In the genomic region with DNA sequence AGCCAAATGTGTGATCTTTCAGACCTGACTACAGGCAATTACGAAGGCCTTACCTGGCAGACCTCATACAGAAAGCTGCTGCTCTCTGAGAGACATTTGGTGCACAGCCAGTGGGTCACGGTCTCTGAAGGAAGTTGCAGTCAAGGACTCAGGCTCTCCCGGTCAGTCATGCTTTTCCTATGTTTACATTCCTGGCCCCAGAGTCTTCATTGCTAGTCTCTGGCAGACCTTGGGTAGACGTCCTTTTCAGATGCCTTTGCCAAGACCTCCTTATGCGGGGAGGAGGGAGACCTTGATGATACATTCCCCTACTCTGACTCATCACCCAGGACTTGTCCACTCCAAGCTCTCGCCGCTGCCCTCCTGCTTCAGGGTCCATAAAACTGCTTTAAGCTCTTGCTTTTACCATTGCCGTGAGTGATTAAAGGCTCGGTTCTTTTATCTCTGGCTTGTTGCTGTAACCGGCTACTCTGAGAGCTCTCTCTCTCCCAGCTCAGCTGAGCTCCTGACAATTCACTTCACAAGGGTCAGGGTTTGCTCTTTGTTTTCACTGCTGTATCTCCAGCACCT, we compare ENCODE assay signal across 9 cellular contexts.
DNase-seq lines count a peak whose midpoint lies in the region; ATAC-seq, FAIRE-seq and TF ChIP-seq lines count a peak whose summit lies in the region.
"Had no signal": no experiment of that assay in that cellular context is flagged by ENCODE, and none has a peak within 500 bp of the region (broad histone marks: within the 10 kb centered on the region; RNA-seq: fewer than 3 reads in every experiment).

No MANE protein-coding gene starts in this region.

- H3K4me3 ChIP-seq in bronchial epithelial cell (ENCODE audit: low read depth, low read length) (no peak overlapping the region), HepG2 (replicated peaks in 1 of 3; ENCODE audit: insufficient read depth in 1 of 3, low read depth in 2 of 3, low read length in 3 of 3) (peak overlapping the region in 1 of 3 experiments; percentile 9; a peak in 1 of 6 replicates)

- H3K36me3 ChIP-seq in bronchial epithelial cell (ENCODE audit: control insufficient read depth, insufficient read depth, low read length) (no peaks in the 10 kb centered on the region), HepG2 (replicated peaks in 1 of 2; ENCODE audit: control insufficient read depth in 1 of 2, insufficient read depth in 2 of 2, low read length in 2 of 2) (no peaks in the 10 kb centered on the region)

- H3K4me1 Mint-ChIP-seq in naive thymus-derived CD8-positive, alpha-beta T cell: peaks cover 0 to 3% (median 0%) of the 10 kb centered on the region in 4 donors

- FAIRE-seq in bronchial epithelial cell (lab: Jason Lieb, UNC): peak; percentile 75
- FAIRE-seq in HepG2 (lab: Jason Lieb, UNC): peak; percentile 85
- FAIRE-seq in urothelium cell line (lab: Jason Lieb, UNC): peak; percentile 63
- FAIRE-seq: A204.1 had no signal

- TF ChIP-seq POLR2A in HepG2 (IDR thresholded peaks at IDR 0.05; ENCODE audit: insufficient read depth in 1 of 2, low read depth in 2 of 2, low read length in 2 of 2): no peak

- no peak for TF ChIP-seq RAD21 in HepG2 (CRISPR knock-in tag; IDR thresholded peaks at IDR 0.05)

- H3K9me3 ChIP-seq in HepG2 (ENCODE audit: low read length): no peaks in the 10 kb centered on the region

- in situ Hi-C loops in HepG2 (cut with HindIII; ENCODE audit: extremely low pct_ligation_motif_present, low pct_unique_long_range_greater_than_20kb): no loop called here

- CTCF ChIA-PET in HepG2 (lab: Yijun Ruan, JAX; ENCODE audit: low intra/inter-chr PET ratio, low total read pairs): no interaction called here

- H3K27me3 ChIP-seq in bronchial epithelial cell (ENCODE audit: control insufficient read depth, insufficient read depth, low read length): no peaks in the 10 kb centered on the region
- no peaks in the 10 kb centered on the region; a peak in 2 of 5 replicates for H3K27me3 ChIP-seq in HepG2 (ENCODE audit: control insufficient read depth in 1 of 2, insufficient read depth in 2 of 2, low read length in 2 of 2)

- no TSS peak for BruUV-seq in HepG2 (replicated peaks; lab: Mats Ljungman, UMichigan)

- no peak overlapping the region for H3K4me3 Mint-ChIP-seq in naive thymus-derived CD8-positive, alpha-beta T cell

- peak overlapping the region; percentile 0 for H2AFZ ChIP-seq in HepG2 (ENCODE audit: low read length)

- intact Hi-C loops in HepG2 (cut with micrococcal nuclease; ENCODE audit: unreplicated experiment): no loop called here

- H4K20me1 ChIP-seq in HepG2 (ENCODE audit: insufficient read depth, low read length): no peaks in the 10 kb centered on the region

- TF ChIP-seq EP300 in HepG2 (IDR thresholded peaks at IDR 0.05; ENCODE audit: low read depth in 2 of 2, low read length in 2 of 2) (no peak), HepG2 (CRISPR knock-in tag; IDR thresholded peaks at IDR 0.05; ENCODE audit: borderline replicate concordance) (no peak)

- POLR2A ChIA-PET in HepG2 (lab: Yijun Ruan, JAX): interaction anchor here (0.9 to 2.3 kb wide), 5 partner anchors 12 to 84 kb away, joined by 3 to 14 read pairs (median 4); a partner anchor contains a TSS
- POLR2A ChIA-PET in naive thymus-derived CD8-positive, alpha-beta T cell (lab: Charles Lee): no interaction called here

- DNase-seq in NCI-H82 (lab: John Stamatoyannopoulos, UW) (peak; percentile 21), NCI-H82 treated with DMSO at 0.1 percent for 48 hours (lab: John Stamatoyannopoulos, UW; ENCODE audit: unreplicated experiment) (no peak), bronchial epithelial cell (ENCODE audit: low read depth) (peak; percentile 87), HepG2 (ENCODE audit: low spot score) (peak; percentile 77), urothelium cell line (ENCODE audit: low spot score) (peak; percentile 94)
- DNase-seq in naive thymus-derived CD8-positive, alpha-beta T cell: no peak

- ATAC-seq in HepG2: peak; percentile 89
- ATAC-seq in naive thymus-derived CD8-positive, alpha-beta T cell: no peak
- no peak for ATAC-seq in HG03280 (IDR thresholded peaks at IDR 0.05; ENCODE audit: unreplicated experiment)
- ATAC-seq in GM19455 (IDR thresholded peaks at IDR 0.05; ENCODE audit: unreplicated experiment): no peak

- peaks cover 26% of the 10 kb centered on the region for H3K4me1 ChIP-seq in HepG2 (ENCODE audit: insufficient read depth, low read length)

- TF ChIP-seq CTCF in bronchial epithelial cell (IDR thresholded peaks at IDR 0.05; ENCODE audit: insufficient read depth, low read length, severe bottlenecking): no peak
- no peak for TF ChIP-seq CTCF in HepG2 (CRISPR knock-in tag; IDR thresholded peaks at IDR 0.05)

- H3K27ac ChIP-seq in HepG2 (ENCODE audit: extremely low read length, insufficient read depth, low read length): no peak overlapping the region

- peak overlapping the region; percentile 56 for H3K4me2 ChIP-seq in HepG2 (ENCODE audit: low read depth, low read length)

- H3K36me3 Mint-ChIP-seq in naive thymus-derived CD8-positive, alpha-beta T cell: peaks cover 0 to 11% (median 9%) of the 10 kb centered on the region in 3 donors

- H3K27me3 Mint-ChIP-seq in naive thymus-derived CD8-positive, alpha-beta T cell: no peaks in the 10 kb centered on the region

- WGBS in HepG2 (ENCODE audit: low lambda C conversion rate): 3% methylated on average over 10 of the region's 10 CpGs

- H3K27ac Mint-ChIP-seq in naive thymus-derived CD8-positive, alpha-beta T cell: peak overlapping the region in 1 of 10 donors; percentile 50

- no peaks in the 10 kb centered on the region for H3K9me3 Mint-ChIP-seq in naive thymus-derived CD8-positive, alpha-beta T cell

- no peak overlapping the region for H3K9ac ChIP-seq in HepG2 (ENCODE audit: insufficient read depth, low read depth, low read length)

- H3K79me2 ChIP-seq in HepG2 (ENCODE audit: insufficient read depth, low read length): no peaks in the 10 kb centered on the region

TF ChIP-seq in HepG2, 621 proteins besides CTCF, POLR2A, EP300 and RAD21 (continues in another document):
- TF ChIP-seq BCL6 (CRISPR knock-in tag; IDR thresholded peaks at IDR 0.05) (peak; percentile 11; the same call in 1 of the 2 replicates), TCF7 (IDR thresholded peaks at IDR 0.05; ENCODE audit: low read depth) (peak; percentile 52; the same call in 1 of the 2 replicates), KLF16 (CRISPR knock-in tag; IDR thresholded peaks at IDR 0.05) (0 out of 4 replicates have a peak, but pooled peaks of 1 of the 2 experiments have one; percentile 31), ZKSCAN5 (CRISPR knock-in tag; IDR thresholded peaks at IDR 0.05) (no peak), RORA (CRISPR knock-in tag; IDR thresholded peaks at IDR 0.05) (no peak), MED1 (CRISPR knock-in tag; IDR thresholded peaks at IDR 0.05) (0 out of 2 replicates have a peak, but pooled peaks have one; percentile 7)
- TF ChIP-seq, protein P1, sequence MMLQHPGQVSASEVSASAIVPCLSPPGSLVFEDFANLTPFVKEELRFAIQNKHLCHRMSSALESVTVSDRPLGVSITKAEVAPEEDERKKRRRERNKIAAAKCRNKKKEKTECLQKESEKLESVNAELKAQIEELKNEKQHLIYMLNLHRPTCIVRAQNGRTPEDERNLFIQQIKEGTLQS (CRISPR knock-in tag; IDR thresholded peaks at IDR 0.05): peak; percentile 87
- TF ChIP-seq, protein P2, sequence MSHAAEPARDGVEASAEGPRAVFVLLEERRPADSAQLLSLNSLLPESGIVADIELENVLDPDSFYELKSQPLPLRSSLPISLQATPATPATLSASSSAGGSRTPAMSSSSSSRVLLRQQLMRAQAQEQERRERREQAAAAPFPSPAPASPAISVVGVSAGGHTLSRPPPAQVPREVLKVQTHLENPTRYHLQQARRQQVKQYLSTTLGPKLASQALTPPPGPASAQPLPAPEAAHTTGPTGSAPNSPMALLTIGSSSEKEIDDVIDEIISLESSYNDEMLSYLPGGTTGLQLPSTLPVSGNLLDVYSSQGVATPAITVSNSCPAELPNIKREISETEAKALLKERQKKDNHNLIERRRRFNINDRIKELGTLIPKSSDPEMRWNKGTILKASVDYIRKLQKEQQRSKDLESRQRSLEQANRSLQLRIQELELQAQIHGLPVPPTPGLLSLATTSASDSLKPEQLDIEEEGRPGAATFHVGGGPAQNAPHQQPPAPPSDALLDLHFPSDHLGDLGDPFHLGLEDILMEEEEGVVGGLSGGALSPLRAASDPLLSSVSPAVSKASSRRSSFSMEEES (CRISPR knock-in tag; IDR thresholded peaks at IDR 0.05): 0 out of 2 replicates have a peak, but pooled peaks have one; percentile 29
- TF ChIP-seq, protein P3, sequence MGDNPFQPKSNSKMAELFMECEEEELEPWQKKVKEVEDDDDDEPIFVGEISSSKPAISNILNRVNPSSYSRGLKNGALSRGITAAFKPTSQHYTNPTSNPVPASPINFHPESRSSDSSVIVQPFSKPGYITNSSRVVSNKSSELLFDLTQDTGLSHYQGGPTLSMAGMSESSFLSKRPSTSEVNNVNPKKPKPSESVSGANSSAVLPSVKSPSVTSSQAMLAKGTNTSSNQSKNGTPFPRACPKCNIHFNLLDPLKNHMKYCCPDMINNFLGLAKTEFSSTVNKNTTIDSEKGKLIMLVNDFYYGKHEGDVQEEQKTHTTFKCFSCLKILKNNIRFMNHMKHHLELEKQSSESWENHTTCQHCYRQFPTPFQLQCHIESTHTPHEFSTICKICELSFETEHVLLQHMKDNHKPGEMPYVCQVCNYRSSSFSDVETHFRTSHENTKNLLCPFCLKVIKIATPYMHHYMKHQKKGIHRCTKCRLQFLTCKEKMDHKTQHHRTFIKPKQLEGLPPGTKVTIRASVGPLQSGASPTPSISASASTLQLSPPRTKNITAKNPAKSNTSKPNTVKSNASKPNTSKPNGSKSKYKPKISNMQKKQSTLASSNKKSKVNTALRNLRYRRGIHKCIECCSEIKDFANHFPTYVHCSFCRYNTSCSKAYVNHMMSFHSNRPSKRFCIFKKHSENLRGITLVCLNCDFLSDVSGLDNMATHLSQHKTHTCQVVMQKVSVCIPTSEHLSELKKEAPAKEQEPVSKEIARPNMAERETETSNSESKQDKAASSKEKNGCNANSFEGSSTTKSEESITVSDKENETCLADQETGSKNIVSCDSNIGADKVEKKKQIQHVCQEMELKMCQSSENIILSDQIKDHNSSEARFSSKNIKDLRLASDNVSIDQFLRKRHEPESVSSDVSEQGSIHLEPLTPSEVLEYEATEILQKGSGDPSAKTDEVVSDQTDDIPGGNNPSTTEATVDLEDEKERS (CRISPR knock-in tag; IDR thresholded peaks at IDR 0.05): 0 out of 2 replicates have a peak, but pooled peaks have one; percentile 26
- TF ChIP-seq, protein P4, sequence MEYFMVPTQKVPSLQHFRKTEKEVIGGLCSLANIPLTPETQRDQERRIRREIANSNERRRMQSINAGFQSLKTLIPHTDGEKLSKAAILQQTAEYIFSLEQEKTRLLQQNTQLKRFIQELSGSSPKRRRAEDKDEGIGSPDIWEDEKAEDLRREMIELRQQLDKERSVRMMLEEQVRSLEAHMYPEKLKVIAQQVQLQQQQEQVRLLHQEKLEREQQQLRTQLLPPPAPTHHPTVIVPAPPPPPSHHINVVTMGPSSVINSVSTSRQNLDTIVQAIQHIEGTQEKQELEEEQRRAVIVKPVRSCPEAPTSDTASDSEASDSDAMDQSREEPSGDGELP (IDR thresholded peaks at IDR 0.05; ENCODE audit: borderline replicate concordance, low read depth): peak; percentile 87

Comparison
In these comparisons a context has a peak if more than half of its experiments do, and no peak if none do; other contexts are left out.
1. DNase-seq: peak in NCI-H82 (single experiment), bronchial epithelial cell (single experiment), HepG2 (single experiment) and urothelium cell line (single experiment); none in NCI-H82 treated with DMSO at 0.1 percent for 48 hours (single experiment) and naive thymus-derived CD8-positive, alpha-beta T cell (0 of 10).